1 cellular context compared by ENCODE assay signal in genomic region chr21:46183910-46184624, GRCh38.
TF ChIP-seq lines count a peak whose summit lies in the region.

TSS of gene SPATC1L (minus strand) at chr21:46184459. CDS start at chr21:46182816, 1,643 bp downstream.

TF ChIP-seq in K562, 482 proteins besides CTCF, POLR2A, EP300 and RAD21 (continued from another document and continues in another):
- TF ChIP-seq IRF1 (CRISPR knock-in tag; IDR thresholded peaks at IDR 0.05; ENCODE audit: borderline replicate concordance) (no peak), KDM5B (IDR thresholded peaks at IDR 0.05; ENCODE audit: insufficient replicate concordance, low read depth, low read length) (peak; percentile 36), SNIP1 (IDR thresholded peaks at IDR 0.05; ENCODE audit: low read depth) (no peak), CCAR2 (IDR thresholded peaks at IDR 0.05; ENCODE audit: low read depth, low read length) (no peak), HOMEZ (CRISPR knock-in tag; IDR thresholded peaks at IDR 0.05) (no peak), NR0B1 (IDR thresholded peaks at IDR 0.05; ENCODE audit: partially characterized antibody) (no peak), ZNF347 (CRISPR knock-in tag; IDR thresholded peaks at IDR 0.05; ENCODE audit: low read depth) (no peak), ZNF41 (CRISPR knock-in tag; conservative IDR thresholded peaks at IDR 0.05) (no peak), FOXK1 (CRISPR knock-in tag; IDR thresholded peaks at IDR 0.05; ENCODE audit: borderline replicate concordance) (peak; percentile 59; the same call in 1 of the 2 replicates), BRD9 (IDR thresholded peaks at IDR 0.05; ENCODE audit: low read depth, partially characterized antibody) (peak; percentile 74), ZNF165 (CRISPR knock-in tag; IDR thresholded peaks at IDR 0.05; ENCODE audit: borderline replicate concordance) (peak; percentile 66; the same call in 1 of the 2 replicates), BCOR (IDR thresholded peaks at IDR 0.05) (0 out of 2 replicates have a peak, but pooled peaks have one; percentile 21), CREB1 (IDR thresholded peaks at IDR 0.05) (peak; percentile 72; the same call in 1 of the 2 replicates), CREB1 (CRISPR knock-in tag; IDR thresholded peaks at IDR 0.05) (no peak; the same call in 1 of the 2 replicates), MECOM (CRISPR knock-in tag; IDR thresholded peaks at IDR 0.05) (no peak), KDM2B (CRISPR knock-in tag; IDR thresholded peaks at IDR 0.05) (no peak), USF1 (CRISPR knock-in tag; IDR thresholded peaks at IDR 0.05) (peak; percentile 1; the same call in 1 of the 2 replicates), HNRNPH1 (optimal IDR thresholded peaks at IDR 0.05; ENCODE audit: low read depth, low read length) (no peak), SRF (CRISPR knock-in tag; IDR thresholded peaks at IDR 0.05) (no peak), MAX (CRISPR knock-in tag; IDR thresholded peaks at IDR 0.05) (peak; percentile 46), ZSCAN32 (CRISPR knock-in tag; IDR thresholded peaks at IDR 0.05) (no peak), GTF2F1 (IDR thresholded peaks at IDR 0.05; ENCODE audit: low read depth, low read length) (no peak), RNF219 (CRISPR knock-in tag; IDR thresholded peaks at IDR 0.05) (no peak), ZBTB43 (CRISPR knock-in tag; IDR thresholded peaks at IDR 0.05) (no peak), HDAC2 (IDR thresholded peaks at IDR 0.05) (peak; percentile 64; the same call in 1 of the 2 replicates), ZBTB49 (CRISPR knock-in tag; IDR thresholded peaks at IDR 0.05; ENCODE audit: borderline replicate concordance) (0 out of 2 replicates have a peak, but pooled peaks have one; percentile 84), RHOXF2B (CRISPR knock-in tag; conservative IDR thresholded peaks at IDR 0.05) (0 out of 2 replicates have a peak, but pooled peaks have one; percentile 38), MXD1 (CRISPR knock-in tag; IDR thresholded peaks at IDR 0.05; ENCODE audit: borderline replicate concordance, poor library complexity, severe bottlenecking) (no peak), TGIF2 (CRISPR knock-in tag; IDR thresholded peaks at IDR 0.05) (no peak; the same call in 1 of the 2 replicates), SREBF1 (IDR thresholded peaks at IDR 0.05; ENCODE audit: borderline replicate concordance, low read depth, low read length) (0 out of 2 replicates have a peak, but pooled peaks have one; percentile 29), RERE (CRISPR knock-in tag; IDR thresholded peaks at IDR 0.05; ENCODE audit: borderline replicate concordance) (0 out of 2 replicates have a peak, but pooled peaks have one; percentile 71), SAFB (IDR thresholded peaks at IDR 0.05; ENCODE audit: borderline replicate concordance, low read depth, low read length) (no peak), PBX2 (CRISPR knock-in tag; IDR thresholded peaks at IDR 0.05; ENCODE audit: low read depth) (peak; percentile 94; the same call in 1 of the 2 replicates), PBX2 (tag; conservative IDR thresholded peaks at IDR 0.05; ENCODE audit: low read depth) (peak; percentile 56; the same call in 1 of the 2 replicates), MTA3 (IDR thresholded peaks at IDR 0.05; ENCODE audit: borderline replicate concordance) (peak; percentile 71), TRIM28 (IDR thresholded peaks at IDR 0.05) (peak; percentile 69), BCL6 (CRISPR knock-in tag; IDR thresholded peaks at IDR 0.05) (no peak), RBM17 (IDR thresholded peaks at IDR 0.05; ENCODE audit: borderline replicate concordance, low read depth, low read length) (no peak), RCOR1 (IDR thresholded peaks at IDR 0.05; ENCODE audit: borderline replicate concordance in 1 of 2, low read depth in 2 of 2, low read length in 2 of 2) (0 out of 4 replicates have a peak, but pooled peaks of 1 of the 2 experiments have one; percentile 2), TCF7L2 (IDR thresholded peaks at IDR 0.05; ENCODE audit: low read depth, low read length) (no peak), NR2C1 (IDR thresholded peaks at IDR 0.05) (no peak), NR2C1 (tag; IDR thresholded peaks at IDR 0.05) (no peak), SP1 (CRISPR knock-in tag; IDR thresholded peaks at IDR 0.05) (peak; percentile 98)
